8 cellular contexts compared by ENCODE assay signal in genomic region chr7:92621641-92622429, GRCh38. TPM values are rescaled to one million over a fixed set of nuclear protein-coding genes. Genes with fewer than 3 reads are reported as not detected.
DNase-seq lines count a peak whose midpoint lies in the region; ATAC-seq and TF ChIP-seq lines count a peak whose summit lies in the region.

No MANE protein-coding gene starts in this region.

- H3K4me1 Mint-ChIP-seq in activated naive CD8-positive, alpha-beta T cell (ENCODE audit: low read depth) = peaks cover 56% of the 10 kb centered on the region
- H3K4me1 Mint-ChIP-seq in osteocyte (ENCODE audit: unreplicated experiment) = peaks cover 31% of the 10 kb centered on the region

- no peak for TF ChIP-seq CTCF in osteocyte (IDR thresholded peaks at IDR 0.05)

- H3K27ac Mint-ChIP-seq in activated naive CD8-positive, alpha-beta T cell = peak overlapping the region; percentile 96
- peak overlapping the region; percentile 88 for H3K27ac Mint-ChIP-seq in osteocyte (ENCODE audit: unreplicated experiment)

- peaks cover 21% of the 10 kb centered on the region for H3K36me3 Mint-ChIP-seq in activated naive CD8-positive, alpha-beta T cell
- peaks cover 21% of the 10 kb centered on the region for H3K36me3 Mint-ChIP-seq in osteocyte (ENCODE audit: unreplicated experiment)

- DNase-seq in NCI-H526 (lab: John Stamatoyannopoulos, UW) (peak; percentile 19 to 22), NCI-H526 treated with DMSO at 0.1 percent for 48 hours (lab: John Stamatoyannopoulos, UW) (no peak), osteocyte (ENCODE audit: extremely low spot score, unreplicated experiment) (no peak), NCI-H2196 (lab: John Stamatoyannopoulos, UW; ENCODE audit: unreplicated experiment) (no peak), ureter (ENCODE audit: low spot score) (no peak), NCI-H1105 (lab: John Stamatoyannopoulos, UW) (no peak)

- H3K9me3 Mint-ChIP-seq in activated naive CD8-positive, alpha-beta T cell (ENCODE audit: low read depth) = no peaks in the 10 kb centered on the region
- H3K9me3 Mint-ChIP-seq in osteocyte (ENCODE audit: unreplicated experiment) = no peaks in the 10 kb centered on the region

- peak; percentile 44 for ATAC-seq in HG03097 (IDR thresholded peaks at IDR 0.05; ENCODE audit: low FRiP score, unreplicated experiment)

- peak overlapping the region; percentile 74 for H3K4me3 Mint-ChIP-seq in activated naive CD8-positive, alpha-beta T cell
- no peak overlapping the region for H3K4me3 Mint-ChIP-seq in osteocyte (ENCODE audit: unreplicated experiment)

- no peaks in the 10 kb centered on the region for H3K27me3 Mint-ChIP-seq in activated naive CD8-positive, alpha-beta T cell
- no peaks in the 10 kb centered on the region for H3K27me3 Mint-ChIP-seq in osteocyte (ENCODE audit: unreplicated experiment)

RNA-seq across cellular contexts. Expression of gene FAM133B, which starts 31.6 kb away (rescaled TPM):
- total RNA-seq in osteocyte (22.3 TPM in 2 replicates), ureter (32.5 TPM)

Comparison
In these comparisons a context has a peak if more than half of its experiments do, and no peak if none do; other contexts are left out.
1. DNase-seq: peak in NCI-H526 (2 of 2); none in NCI-H526 treated with DMSO at 0.1 percent for 48 hours (single experiment), osteocyte (single experiment), NCI-H2196 (single experiment), ureter (single experiment) and NCI-H1105 (single experiment).